10 cellular contexts compared by ENCODE assay signal in genomic region chr14:100568998-100569733, GRCh38. TPM values are rescaled to one million over a fixed set of nuclear protein-coding genes. Genes with fewer than 3 reads are reported as not detected.
A peak's percentile ranks its signal among the peaks of the same experiment; 100 is the strongest.
DNase-seq lines count a peak whose midpoint lies in the region; ATAC-seq and TF ChIP-seq lines count a peak whose summit lies in the region.
"Had no signal": no experiment of that assay in that cellular context is flagged by ENCODE, and none has a peak within 500 bp of the region (broad histone marks: within the 10 kb centered on the region; RNA-seq: fewer than 3 reads in every experiment).

No MANE protein-coding gene starts in this region.

- BruUV-seq in mammary epithelial cell (replicated peaks; lab: Mats Ljungman, UMichigan): no TSS peak

- H2AFZ ChIP-seq in mammary epithelial cell (ENCODE audit: low read depth, low read length): no peak overlapping the region

- H3K4me3 Mint-ChIP-seq in activated T-cell treated with anti-CD3 and anti-CD28 coated beads, Interleukin-2, amount 50 U/mL, for 24 hours: peak overlapping the region; percentile 50
- H3K4me3 Mint-ChIP-seq in type B pancreatic cell: peak overlapping the region; percentile 84

- no peak overlapping the region for H3K4me3 ChIP-seq in mammary epithelial cell (replicated peaks in 1 of 3; ENCODE audit: insufficient read depth in 1 of 3, low read depth in 2 of 3, low read length in 3 of 3)
- H3K4me3 ChIP-seq in mesodermal cell (ENCODE audit: extremely low read depth, insufficient read depth, low read length, poor library complexity, severe bottlenecking): peak overlapping the region; percentile 38

- peaks cover 5% of the 10 kb centered on the region for H3K4me1 Mint-ChIP-seq in activated T-cell treated with anti-CD3 and anti-CD28 coated beads, Interleukin-2, amount 50 U/mL, for 24 hours (ENCODE audit: low read depth)
- H3K4me1 Mint-ChIP-seq in type B pancreatic cell (ENCODE audit: unreplicated experiment): peaks cover 4% of the 10 kb centered on the region

- H3K4me1 ChIP-seq in mammary epithelial cell (ENCODE audit: insufficient read depth, low read length) (no peaks in the 10 kb centered on the region), mesodermal cell (ENCODE audit: control insufficient read depth, insufficient read depth, low read length, poor library complexity, severe bottlenecking) (peaks cover 17% of the 10 kb centered on the region)

- no peaks in the 10 kb centered on the region for H4K20me1 ChIP-seq in mammary epithelial cell (ENCODE audit: insufficient read depth, low read length)

- CTCF ChIA-PET in mammary epithelial cell (lab: Charles Lee; ENCODE audit: low non-redundant PET): no interaction called here

- H3K9me3 ChIP-seq in mammary epithelial cell (replicated peaks; ENCODE audit: insufficient read depth, low read length) (no peaks in the 10 kb centered on the region), mesodermal cell (ENCODE audit: control insufficient read depth, low read length) (no peaks in the 10 kb centered on the region)

- H3K27ac ChIP-seq in mammary epithelial cell (ENCODE audit: insufficient read depth, low read depth, low read length): no peak overlapping the region
- H3K27ac ChIP-seq in mesodermal cell (ENCODE audit: low read depth, low read length, severe bottlenecking): no peak overlapping the region

- H3K36me3 Mint-ChIP-seq in activated T-cell treated with anti-CD3 and anti-CD28 coated beads, Interleukin-2, amount 50 U/mL, for 24 hours (ENCODE audit: low read depth): no peaks in the 10 kb centered on the region
- no peaks in the 10 kb centered on the region for H3K36me3 Mint-ChIP-seq in type B pancreatic cell

- DNase-seq in activated T-cell treated with anti-CD3 and anti-CD28 coated beads, Interleukin-2, amount 50 U/mL, for 24 hours: no peak
- no peak for DNase-seq in activated T-cell treated with anti-CD3 and anti-CD28 coated beads, Interleukin-2, amount 50 U/mL, for 48 hours
- DNase-seq in mammary epithelial cell: no peak
- DNase-seq in type B pancreatic cell (ENCODE audit: extremely low spot score, unreplicated experiment): no peak
- DNase-seq in stimulated activated CD4-positive, alpha-beta T cell treated with anti-CD3 and anti-CD28 coated beads, Interleukin-4, amount 100 ng/mL, for 1 hour: no peak
- DNase-seq: NCI-H1105, RPMI8226 had no signal

- WGBS in mammary epithelial cell (ENCODE audit: low coverage, missing lambda C conversion rate): 38% methylated on average over 10 of the region's 45 CpGs
- 7 to 12% methylated on average over 15 to 28 of the region's 45 CpGs for whole genome bisulfite sequencing in mesodermal cell (ENCODE audit: insufficient coverage in 2 of 2), 2 experiments

- peaks cover 29% of the 10 kb centered on the region for H3K27me3 ChIP-seq in mammary epithelial cell (ENCODE audit: insufficient read depth, low read length)

- H3K27me3 Mint-ChIP-seq in activated T-cell treated with anti-CD3 and anti-CD28 coated beads, Interleukin-2, amount 50 U/mL, for 24 hours: peaks cover 58% of the 10 kb centered on the region
- H3K27me3 Mint-ChIP-seq in type B pancreatic cell: peaks cover 69% of the 10 kb centered on the region

- intact Hi-C loops in mammary epithelial cell (cut with micrococcal nuclease): no loop called here

- H3K79me2 ChIP-seq in mammary epithelial cell (ENCODE audit: insufficient read depth, low read length): no peaks in the 10 kb centered on the region

- in situ Hi-C loops in mammary epithelial cell (cut with MboI; ENCODE audit: low sequenced_read_pairs in 2 of 2): no loop called here

- ATAC-seq in GM18511 (IDR thresholded peaks at IDR 0.05; ENCODE audit: unreplicated experiment) (no peak), GM19397 (IDR thresholded peaks at IDR 0.05; ENCODE audit: unreplicated experiment) (no peak)

- H3K9me3 Mint-ChIP-seq in activated T-cell treated with anti-CD3 and anti-CD28 coated beads, Interleukin-2, amount 50 U/mL, for 24 hours: no peaks in the 10 kb centered on the region
- no peaks in the 10 kb centered on the region for H3K9me3 Mint-ChIP-seq in type B pancreatic cell

- dilution Hi-C loops in mammary epithelial cell (cut with HindIII; ENCODE audit: low sequenced_read_pairs): no loop called here

- H3K36me3 ChIP-seq in mammary epithelial cell (ENCODE audit: insufficient read depth, low read length): no peaks in the 10 kb centered on the region
- no peaks in the 10 kb centered on the region for H3K36me3 ChIP-seq in mesodermal cell (ENCODE audit: control insufficient read depth, insufficient read depth, low read length)

- no peak overlapping the region for H3K27ac Mint-ChIP-seq in activated T-cell treated with anti-CD3 and anti-CD28 coated beads, Interleukin-2, amount 50 U/mL, for 24 hours
- H3K27ac Mint-ChIP-seq in type B pancreatic cell: peak overlapping the region; percentile 9

- TF ChIP-seq CTCF in mammary epithelial cell (conservative IDR thresholded peaks at IDR 0.05 in 1 of 2, IDR thresholded peaks at IDR 0.05 in 1 of 2; ENCODE audit: extremely low read depth in 1 of 2, insufficient read depth in 1 of 2, low read depth in 1 of 2, low read length in 2 of 2) (no peak), type B pancreatic cell (conservative IDR thresholded peaks at IDR 0.05) (no peak)

- H3K9ac ChIP-seq in mammary epithelial cell (ENCODE audit: insufficient read depth, low read length): no peak overlapping the region

- peak overlapping the region; percentile 77 for H3K4me2 ChIP-seq in mammary epithelial cell (ENCODE audit: insufficient read depth, low read depth, low read length)

RNA-seq across cellular contexts. Expression of gene BEGAIN, which starts 18.1 kb away (rescaled TPM):
- total RNA-seq in mammary epithelial cell (1 to 10 TPM; 3.7 to 6.8 TPM), type B pancreatic cell (ENCODE audit: low replicate concordance) (1.9 and 3.0 TPM in 2 replicates)
- 1.7 TPM for polyA plus RNA-seq in mammary epithelial cell
- polyA minus RNA-seq in mammary epithelial cell: not detected
- 2.0 TPM for polyA plus RNA-seq in mesodermal cell (2013, experiment 1 of 2)
- 2.0 TPM for polyA plus RNA-seq in mesodermal cell (2013, experiment 2 of 2)
